In genomic region chr3:40445062-40445461, GRCh38 we compare ENCODE assay signal across 4 cellular contexts. TPM values are rescaled to one million over a fixed set of nuclear protein-coding genes. Genes with fewer than 3 reads are reported as not detected.
"Had no signal": no experiment of that assay in that cellular context is flagged by ENCODE, and none has a peak within 500 bp of the region (broad histone marks: within the 10 kb centered on the region; RNA-seq: fewer than 3 reads in every experiment).

No MANE protein-coding gene starts in this region.

- ATAC-seq: GM12878 had no signal

- DNase-seq: GDM1, GF-D8 had no signal

- H3K4me3 ChIP-seq: GM12878 had no signal

RNA-seq across cellular contexts. Expression of gene ENTPD3, which starts 58.1 kb away (rescaled TPM):
- total RNA-seq: G401, GM12878 had no signal
